1 cellular context compared by ENCODE assay signal in genomic region chr3:162295323-162295983, GRCh38.
TF ChIP-seq lines count a peak whose summit lies in the region.

No MANE protein-coding gene starts in this region.

TF ChIP-seq in H1, 55 proteins besides CTCF, POLR2A, EP300 and RAD21 (continued from another document):
- TF ChIP-seq CHD7 (IDR thresholded peaks at IDR 0.05; ENCODE audit: insufficient replicate concordance, low read length): no peak
- TF ChIP-seq HDAC2 (IDR thresholded peaks at IDR 0.05; ENCODE audit: borderline replicate concordance in 1 of 2, low read depth in 2 of 2, low read length in 2 of 2): no peak
- no peak for TF ChIP-seq RNF2 (IDR thresholded peaks at IDR 0.05; ENCODE audit: borderline replicate concordance, low read depth, low read length, missing control alignments, poor library complexity, severe bottlenecking)
- TF ChIP-seq BCL11A (IDR thresholded peaks at IDR 0.05; ENCODE audit: low read depth in 2 of 2, low read length in 2 of 2): no peak
- no peak for TF ChIP-seq CBX8 (IDR thresholded peaks at IDR 0.05; ENCODE audit: borderline replicate concordance, low read depth, low read length)
- TF ChIP-seq SIX5 (IDR thresholded peaks at IDR 0.05; ENCODE audit: low read depth, low read length): no peak
